In the genomic region with DNA sequence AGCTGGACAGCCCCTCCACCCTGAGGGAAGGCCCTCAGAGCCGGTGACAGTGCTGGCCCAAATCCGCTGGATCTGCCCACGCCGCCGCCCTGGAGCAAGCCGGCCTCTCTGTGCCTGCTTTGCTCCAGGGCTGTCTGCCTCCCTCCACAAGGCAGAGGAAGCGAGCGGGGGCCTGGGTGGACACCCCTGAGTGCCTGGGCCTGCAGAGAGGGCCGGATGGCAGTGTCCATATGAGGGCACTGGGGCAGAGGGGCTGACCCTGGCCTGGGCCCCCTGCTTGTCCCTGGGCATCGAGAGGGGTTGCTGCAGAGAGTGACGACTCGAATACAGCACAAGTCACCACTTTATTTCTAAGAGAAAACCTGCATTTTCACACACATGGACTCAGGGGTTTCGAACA, we compare ENCODE assay signal across 33 cellular contexts.
"Had no signal": no experiment of that assay in that cellular context is flagged by ENCODE, and none has a peak within 500 bp of the region (broad histone marks: within the 10 kb centered on the region; RNA-seq: fewer than 3 reads in every experiment).

No MANE protein-coding gene starts in this region.

- H3K4me3 ChIP-seq: adrenal gland, body of pancreas, breast epithelium, SJSA1 had no signal

- H3K9me3 ChIP-seq: adrenal gland, body of pancreas, breast epithelium, SJSA1 had no signal

- H3K27ac ChIP-seq: adrenal gland, body of pancreas, breast epithelium, KMS-11, SJSA1, VCaP had no signal

- H3K9ac ChIP-seq: KMS-11 had no signal

- H3K27me3 ChIP-seq: adrenal gland, body of pancreas, breast epithelium, SJSA1 had no signal

- H3K4me3 Mint-ChIP-seq: activated B cell treated with CpG ODN at 0.5 μM for 24 hours; activated CD4-positive, alpha-beta memory T cell treated with anti-CD3 and anti-CD28 coated beads, Interleukin-2, amount 10 ng/mL, durations not matched to agents 7 days and 5 days; activated CD8-positive, alpha-beta memory T cell treated with anti-CD3 and anti-CD28 coated beads, Interleukin-2, amount 10 ng/mL, durations not matched to agents 7 days and 5 days; activated naive CD4-positive, alpha-beta T cell treated with anti-CD3 and anti-CD28 coated beads for 36 hours had no signal

- H3K27me3 Mint-ChIP-seq: activated B cell treated with CpG ODN at 0.5 μM for 24 hours; activated CD4-positive, alpha-beta memory T cell treated with anti-CD3 and anti-CD28 coated beads, Interleukin-2, amount 10 ng/mL, durations not matched to agents 7 days and 5 days; activated CD8-positive, alpha-beta memory T cell treated with anti-CD3 and anti-CD28 coated beads, Interleukin-2, amount 10 ng/mL, durations not matched to agents 7 days and 5 days had no signal

- H3K36me3 Mint-ChIP-seq: activated CD8-positive, alpha-beta memory T cell treated with anti-CD3 and anti-CD28 coated beads, Interleukin-2, amount 10 ng/mL, durations not matched to agents 7 days and 5 days; activated naive CD4-positive, alpha-beta T cell treated with anti-CD3 and anti-CD28 coated beads, Interleukin-2, amount 50 U/mL, for 72 hours had no signal

- H3K36me3 ChIP-seq: adrenal gland, breast epithelium, SJSA1 had no signal

- DNase-seq: activated B cell treated with CpG ODN at 0.5 μM for 24 hours; activated CD4-positive, alpha-beta memory T cell treated with anti-CD3 and anti-CD28 coated beads, Interleukin-2, amount 10 ng/mL, durations not matched to agents 7 days and 5 days; activated CD4-positive, alpha-beta T cell treated with anti-CD3 and anti-CD28 coated beads for 48 hours; activated CD4-positive, CD25-positive, alpha-beta regulatory T cell treated with anti-CD3 and anti-CD28 coated beads, Interleukin-2, amount 50 U/mL, for 72 hours; activated CD8-positive, alpha-beta memory T cell treated with anti-CD3 and anti-CD28 coated beads for 24 hours; activated CD8-positive, alpha-beta memory T cell treated with anti-CD3 and anti-CD28 coated beads, Interleukin-2, amount 10 ng/mL, durations not matched to agents 7 days and 5 days; activated CD8-positive, alpha-beta memory T cell treated with anti-CD3 and anti-CD28 coated beads, Interleukin-2, amount 50 U/mL, for 48 hours; activated gamma-delta T cell; activated naive CD4-positive, alpha-beta T cell treated with anti-CD3 and anti-CD28 coated beads for 36 hours; adrenal gland; body of pancreas; caudate nucleus; NCI-H1092 treated with DMSO at 0.1 percent for 48 hours; NCI-H146; NCI-H187; NCI-H2029 treated with DMSO at 0.1 percent for 48 hours; NCI-H2107; NCI-H2171; NCI-H510A; NCI-H526; NCI-H748 treated with DMSO at 0.1 percent for 48 hours; NK-92 treated with Interleukin-12 subunit alpha and Interleukin-12 subunit beta, amount 100 ng/mL, for 24 hours; SHP77 treated with DMSO at 0.1 percent for 48 hours; T-helper 1 cell; T-helper 2 cell; T-helper 9 cell had no signal

- H3K9me3 Mint-ChIP-seq: activated B cell treated with CpG ODN at 0.5 μM for 24 hours; activated CD4-positive, alpha-beta memory T cell treated with anti-CD3 and anti-CD28 coated beads, Interleukin-2, amount 10 ng/mL, durations not matched to agents 7 days and 5 days; activated naive CD4-positive, alpha-beta T cell treated with anti-CD3 and anti-CD28 coated beads for 36 hours; activated naive CD4-positive, alpha-beta T cell treated with anti-CD3 and anti-CD28 coated beads, Interleukin-2, amount 50 U/mL, for 72 hours; activated T-helper 2 cell treated with anti-CD3 and anti-CD28 coated beads, Interferon-gamma antibody, Interleukin-2, Interleukin-4, amounts not matched to agents 10 μg/mL and 5 μg/mL and 100 μg/mL, durations not matched to agents 14 hours and 24 hours and 36 hours had no signal

- H3K27ac Mint-ChIP-seq: activated B cell treated with CpG ODN at 0.5 μM for 24 hours; activated CD4-positive, alpha-beta memory T cell treated with anti-CD3 and anti-CD28 coated beads, Interleukin-2, amount 10 ng/mL, durations not matched to agents 7 days and 5 days; activated CD8-positive, alpha-beta memory T cell treated with anti-CD3 and anti-CD28 coated beads, Interleukin-2, amount 10 ng/mL, durations not matched to agents 7 days and 5 days; activated naive CD4-positive, alpha-beta T cell treated with anti-CD3 and anti-CD28 coated beads for 36 hours; activated naive CD4-positive, alpha-beta T cell treated with anti-CD3 and anti-CD28 coated beads, Interleukin-2, amount 50 U/mL, for 72 hours; activated T-helper 2 cell treated with anti-CD3 and anti-CD28 coated beads, Interferon-gamma antibody, Interleukin-2, Interleukin-4, amounts not matched to agents 10 μg/mL and 5 μg/mL and 100 μg/mL, durations not matched to agents 14 hours and 24 hours and 36 hours had no signal

- ATAC-seq: activated CD8-positive, alpha-beta memory T cell treated with anti-CD3 and anti-CD28 coated beads, Interleukin-2, amount 10 ng/mL, durations not matched to agents 7 days and 5 days; activated naive CD4-positive, alpha-beta T cell treated with anti-CD3 and anti-CD28 coated beads, Interleukin-2, amount 50 U/mL, for 72 hours; body of pancreas; SK-N-SH treated with all-trans-retinoic acid at 6 μM for 48 hours had no signal

- H3K4me2 ChIP-seq: KMS-11 had no signal

- H3K4me1 ChIP-seq: adrenal gland, breast epithelium, SJSA1 had no signal

- H3K4me1 Mint-ChIP-seq: activated B cell treated with CpG ODN at 0.5 μM for 24 hours; activated CD4-positive, alpha-beta memory T cell treated with anti-CD3 and anti-CD28 coated beads, Interleukin-2, amount 10 ng/mL, durations not matched to agents 7 days and 5 days; activated CD8-positive, alpha-beta memory T cell treated with anti-CD3 and anti-CD28 coated beads, Interleukin-2, amount 10 ng/mL, durations not matched to agents 7 days and 5 days had no signal
